Comparison of ENCODE assay signal across 8 cellular contexts in the genomic region with DNA sequence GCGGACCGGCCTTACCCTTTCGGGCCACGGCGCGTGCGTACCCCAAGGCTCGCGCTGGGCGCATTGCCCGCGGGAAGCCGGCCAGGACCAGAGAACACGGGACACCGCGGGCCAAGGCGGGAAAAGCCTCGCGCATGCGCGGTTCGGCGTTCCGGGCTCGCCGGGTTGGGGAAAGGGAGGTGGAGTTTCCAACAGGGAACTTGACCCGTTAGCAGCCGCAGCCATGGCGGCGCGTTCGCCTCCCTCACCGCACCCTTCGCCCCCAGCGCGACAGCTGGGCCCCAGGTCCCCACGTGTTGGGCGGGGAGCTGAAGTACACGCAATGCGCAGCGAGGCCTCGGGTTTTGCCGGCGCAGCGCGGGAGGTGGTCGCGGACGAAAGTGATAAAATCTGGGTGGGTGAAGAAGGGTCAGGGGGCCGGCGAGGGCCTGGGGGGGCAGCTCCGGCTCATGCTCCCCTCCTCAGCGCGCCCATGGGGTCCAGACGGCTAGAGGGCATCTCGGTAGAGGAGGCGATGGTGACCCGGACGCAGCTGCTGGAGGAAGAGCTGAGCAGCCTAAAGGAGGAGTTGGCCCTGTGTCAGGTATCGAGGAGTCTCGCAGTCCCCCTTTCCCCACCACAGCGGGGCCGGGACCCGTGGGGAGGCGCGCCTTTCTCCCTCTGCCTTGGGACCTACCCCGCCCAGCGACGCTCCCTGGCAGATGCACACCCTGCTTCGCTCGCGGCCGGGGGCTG. TPM values are rescaled to one million over a fixed set of nuclear protein-coding genes. Genes with fewer than 3 reads are reported as not detected.
A peak's percentile ranks its signal among the peaks of the same experiment; 100 is the strongest.
DNase-seq lines count a peak whose midpoint lies in the region; ATAC-seq and TF ChIP-seq lines count a peak whose summit lies in the region.

A gene with protein sequence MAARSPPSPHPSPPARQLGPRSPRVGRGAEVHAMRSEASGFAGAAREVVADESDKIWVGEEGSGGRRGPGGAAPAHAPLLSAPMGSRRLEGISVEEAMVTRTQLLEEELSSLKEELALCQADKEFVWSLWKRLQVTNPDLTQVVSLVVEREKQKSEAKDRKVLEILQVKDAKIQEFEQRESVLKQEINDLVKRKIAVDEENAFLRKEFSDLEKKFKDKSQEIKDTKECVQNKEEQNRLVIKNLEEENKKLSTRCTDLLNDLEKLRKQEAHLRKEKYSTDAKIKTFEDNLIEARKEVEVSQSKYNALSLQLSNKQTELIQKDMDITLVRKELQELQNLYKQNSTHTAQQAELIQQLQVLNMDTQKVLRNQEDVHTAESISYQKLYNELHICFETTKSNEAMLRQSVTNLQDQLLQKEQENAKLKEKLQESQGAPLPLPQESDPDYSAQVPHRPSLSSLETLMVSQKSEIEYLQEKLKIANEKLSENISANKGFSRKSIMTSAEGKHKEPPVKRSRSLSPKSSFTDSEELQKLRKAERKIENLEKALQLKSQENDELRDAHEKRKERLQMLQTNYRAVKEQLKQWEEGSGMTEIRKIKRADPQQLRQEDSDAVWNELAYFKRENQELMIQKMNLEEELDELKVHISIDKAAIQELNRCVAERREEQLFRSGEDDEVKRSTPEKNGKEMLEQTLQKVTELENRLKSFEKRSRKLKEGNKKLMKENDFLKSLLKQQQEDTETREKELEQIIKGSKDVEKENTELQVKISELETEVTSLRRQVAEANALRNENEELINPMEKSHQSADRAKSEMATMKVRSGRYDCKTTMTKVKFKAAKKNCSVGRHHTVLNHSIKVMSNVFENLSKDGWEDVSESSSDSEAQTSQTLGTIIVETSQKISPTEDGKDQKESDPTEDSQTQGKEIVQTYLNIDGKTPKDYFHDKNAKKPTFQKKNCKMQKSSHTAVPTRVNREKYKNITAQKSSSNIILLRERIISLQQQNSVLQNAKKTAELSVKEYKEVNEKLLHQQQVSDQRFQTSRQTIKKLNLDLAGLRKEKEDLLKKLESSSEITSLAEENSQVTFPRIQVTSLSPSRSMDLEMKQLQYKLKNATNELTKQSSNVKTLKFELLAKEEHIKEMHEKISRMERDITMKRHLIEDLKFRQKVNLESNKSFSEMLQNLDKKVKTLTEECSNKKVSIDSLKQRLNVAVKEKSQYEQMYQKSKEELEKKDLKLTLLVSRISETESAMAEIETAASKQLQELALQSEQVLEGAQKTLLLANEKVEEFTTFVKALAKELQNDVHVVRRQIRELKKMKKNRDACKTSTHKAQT (N-terminal part only) (plus strand): TSS at position 198 of the 735 bp plus-strand sequence. CDS start 26 bp downstream, at position 224.

- peaks cover 3% of the 10 kb centered on the region for H3K9me3 Mint-ChIP-seq in activated CD4-positive, alpha-beta memory T cell treated with anti-CD3 and anti-CD28 coated beads, Interleukin-2, amount 10 ng/mL, durations not matched to agents 7 days and 5 days

- no peak within 1 kb of the TSS for H3K27ac Mint-ChIP-seq in activated CD4-positive, alpha-beta memory T cell treated with anti-CD3 and anti-CD28 coated beads, Interleukin-2, amount 10 ng/mL, durations not matched to agents 7 days and 5 days

- POLR2A ChIA-PET in activated CD4-positive, alpha-beta memory T cell treated with anti-CD3 and anti-CD28 coated beads, Interleukin-2, amount 10 ng/mL, durations not matched to agents 7 days and 5 days (lab: Charles Lee) = interaction anchor here (1.5 kb wide), 1 partner anchor 18 kb away, joined by 5 read pairs; no protein-coding TSS in a partner anchor

- peak within 1 kb of the TSS; percentile 59 for H3K4me3 Mint-ChIP-seq in activated CD4-positive, alpha-beta memory T cell treated with anti-CD3 and anti-CD28 coated beads, Interleukin-2, amount 10 ng/mL, durations not matched to agents 7 days and 5 days

- CTCF ChIA-PET in activated CD4-positive, alpha-beta memory T cell treated with anti-CD3 and anti-CD28 coated beads, Interleukin-2, amount 10 ng/mL, durations not matched to agents 7 days and 5 days (lab: Charles Lee) = interaction anchor here (0.6 kb wide), 1 partner anchor 8 kb away, joined by 4 read pairs; no protein-coding TSS in a partner anchor

- H3K4me1 Mint-ChIP-seq in activated CD4-positive, alpha-beta memory T cell treated with anti-CD3 and anti-CD28 coated beads, Interleukin-2, amount 10 ng/mL, durations not matched to agents 7 days and 5 days = peaks cover 5% of the 10 kb centered on the region

- DNase-seq in AG08395 (ENCODE audit: low spot score) (peak; percentile 98), NCI-H446 (lab: John Stamatoyannopoulos, UW) (peak; percentile 93 to 99), epithelial cell of proximal tubule (ENCODE audit: low read depth) (no peak), midbrain (lab: John Stamatoyannopoulos, UW) (peak; percentile 91)
- peak; percentile 24 for DNase-seq in activated CD4-positive, alpha-beta memory T cell treated with anti-CD3 and anti-CD28 coated beads, Interleukin-2, amount 10 ng/mL, durations not matched to agents 7 days and 5 days
- DNase-seq in stimulated activated CD8-positive, alpha-beta memory T cell treated with anti-CD3 and anti-CD28 coated beads, Interleukin-2, amount 100 ng/mL, for 48 hours (ENCODE audit: low read depth in 2 of 2) = peak; percentile 28 to 65

- TF ChIP-seq CTCF in epithelial cell of proximal tubule (conservative IDR thresholded peaks at IDR 0.05; ENCODE audit: low read depth, low read length) = no peak

- peak; percentile 80 for ATAC-seq in GM18868 (IDR thresholded peaks at IDR 0.05; ENCODE audit: unreplicated experiment)
- ATAC-seq in HG03354 (IDR thresholded peaks at IDR 0.05; ENCODE audit: poor library complexity, severe bottlenecking, unreplicated experiment) = peak; percentile 74

- peak within 1 kb of the TSS; percentile 93 for H3K4me3 ChIP-seq in epithelial cell of proximal tubule (ENCODE audit: low read depth, low read length)

- peaks cover 3% of the 10 kb centered on the region for H3K36me3 Mint-ChIP-seq in activated CD4-positive, alpha-beta memory T cell treated with anti-CD3 and anti-CD28 coated beads, Interleukin-2, amount 10 ng/mL, durations not matched to agents 7 days and 5 days (ENCODE audit: low read depth)

- H3K27me3 Mint-ChIP-seq in activated CD4-positive, alpha-beta memory T cell treated with anti-CD3 and anti-CD28 coated beads, Interleukin-2, amount 10 ng/mL, durations not matched to agents 7 days and 5 days = peaks cover 9% of the 10 kb centered on the region

RNA-seq across cellular contexts. Expression of the gene that starts here (rescaled TPM):
- total RNA-seq in activated CD4-positive, alpha-beta memory T cell treated with anti-CD3 and anti-CD28 coated beads, Interleukin-2, amount 10 ng/mL, durations not matched to agents 7 days and 5 days = under 1 TPM; 0.25 to 0.28 TPM
- total RNA-seq in epithelial cell of proximal tubule = 5.6 and 8.1 TPM in 2 replicates

Comparison
In these comparisons a context has a peak if more than half of its experiments do, and no peak if none do; other contexts are left out.
1. Peak in DNase-seq in activated CD4-positive, alpha-beta memory T cell treated with anti-CD3 and anti-CD28 coated beads, Interleukin-2, amount 10 ng/mL, durations not matched to agents 7 days and 5 days; RNA of the gene not detected or under 1 TPM.